In genomic region chr11:64275841-64276240, GRCh38 we compare ENCODE assay signal across 1 cellular context.
TF ChIP-seq lines count a peak whose summit lies in the region.

No MANE protein-coding gene starts in this region.

TF ChIP-seq in K562, 482 proteins besides CTCF, POLR2A, EP300 and RAD21:
- TF ChIP-seq ZNF197 (CRISPR knock-in tag; IDR thresholded peaks at IDR 0.05; ENCODE audit: low read depth), result no peak
- TF ChIP-seq SREBF1 (IDR thresholded peaks at IDR 0.05; ENCODE audit: borderline replicate concordance, low read depth, low read length), result no peak
- no peak for TF ChIP-seq ETS2 (tag; IDR thresholded peaks at IDR 0.05; ENCODE audit: borderline replicate concordance, poor library complexity, severe bottlenecking)
- no peak for TF ChIP-seq IRF1 (CRISPR knock-in tag; IDR thresholded peaks at IDR 0.05; ENCODE audit: borderline replicate concordance)
- no peak for TF ChIP-seq ZNF668 (CRISPR knock-in tag; IDR thresholded peaks at IDR 0.05)
- TF ChIP-seq FOSL1 (tag; conservative IDR thresholded peaks at IDR 0.05), result no peak
- no peak for TF ChIP-seq RFX7 (CRISPR knock-in tag; IDR thresholded peaks at IDR 0.05)
- TF ChIP-seq TEAD4 (IDR thresholded peaks at IDR 0.05; ENCODE audit: low read length), result no peak
- no peak for TF ChIP-seq TEAD4 (CRISPR knock-in tag; IDR thresholded peaks at IDR 0.05; ENCODE audit: borderline replicate concordance)
- TF ChIP-seq SMARCA4 (IDR thresholded peaks at IDR 0.05), result no peak
- no peak for TF ChIP-seq CBX1 (IDR thresholded peaks at IDR 0.05; ENCODE audit: low read depth)
- no peak for TF ChIP-seq ELF4 (CRISPR knock-in tag; IDR thresholded peaks at IDR 0.05)
- TF ChIP-seq MEIS2 (IDR thresholded peaks at IDR 0.05; ENCODE audit: partially characterized antibody), result no peak
- TF ChIP-seq ELF2 (CRISPR knock-in tag; IDR thresholded peaks at IDR 0.05), result no peak
- TF ChIP-seq, protein P1, sequence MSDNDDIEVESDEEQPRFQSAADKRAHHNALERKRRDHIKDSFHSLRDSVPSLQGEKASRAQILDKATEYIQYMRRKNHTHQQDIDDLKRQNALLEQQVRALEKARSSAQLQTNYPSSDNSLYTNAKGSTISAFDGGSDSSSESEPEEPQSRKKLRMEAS (CRISPR knock-in tag; IDR thresholded peaks at IDR 0.05), result no peak
- TF ChIP-seq TBP (optimal IDR thresholded peaks at IDR 0.05; ENCODE audit: low read depth, low read length), result no peak
TF ChIP-seq in K562: peak in this region for 0.
